Comparison of ENCODE assay signal across 8 cellular contexts in the genomic region with DNA sequence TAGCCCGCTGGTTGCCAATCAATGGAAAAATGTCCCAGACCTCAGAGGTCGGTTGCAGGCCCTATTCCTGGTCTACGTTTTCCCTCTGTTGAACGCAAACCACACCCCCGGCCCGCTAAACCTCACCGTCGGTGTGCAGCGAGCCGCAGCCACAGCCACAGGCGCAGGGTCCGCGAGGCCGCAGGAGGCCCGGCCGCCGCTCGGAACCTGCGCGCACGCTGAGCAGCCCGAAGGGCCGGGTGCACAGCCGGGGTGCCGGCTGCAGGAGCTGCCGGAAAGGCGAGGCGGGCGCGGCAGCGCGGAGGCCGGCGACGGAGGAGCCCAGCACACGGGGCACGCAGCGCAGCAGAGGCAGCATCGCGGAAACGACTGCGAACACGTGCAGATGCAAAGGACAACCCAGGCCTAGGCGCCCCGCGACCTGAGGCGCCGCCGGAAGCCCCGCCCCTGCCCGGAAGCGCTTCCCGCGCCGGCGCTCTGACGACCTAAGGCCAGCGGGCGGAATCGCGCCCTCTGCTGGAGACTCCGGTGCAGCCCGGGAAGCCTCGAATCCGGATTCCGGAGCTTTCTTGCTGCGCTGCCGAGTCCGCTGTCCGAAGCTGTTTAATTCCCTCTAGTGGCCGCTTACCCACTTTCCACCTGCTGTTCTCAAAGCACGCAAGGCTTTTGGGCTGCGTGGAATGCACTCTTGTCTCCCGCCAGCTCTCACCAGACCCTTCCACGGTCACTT. TPM values are rescaled to one million over a fixed set of nuclear protein-coding genes. Genes with fewer than 3 reads are reported as not detected.
DNase-seq lines count a peak whose midpoint lies in the region; ATAC-seq and TF ChIP-seq lines count a peak whose summit lies in the region.

A gene with protein sequence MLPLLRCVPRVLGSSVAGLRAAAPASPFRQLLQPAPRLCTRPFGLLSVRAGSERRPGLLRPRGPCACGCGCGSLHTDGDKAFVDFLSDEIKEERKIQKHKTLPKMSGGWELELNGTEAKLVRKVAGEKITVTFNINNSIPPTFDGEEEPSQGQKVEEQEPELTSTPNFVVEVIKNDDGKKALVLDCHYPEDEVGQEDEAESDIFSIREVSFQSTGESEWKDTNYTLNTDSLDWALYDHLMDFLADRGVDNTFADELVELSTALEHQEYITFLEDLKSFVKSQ (minus strand): TSS at position 440 of the 730 bp plus-strand sequence. CDS start 82 bp downstream, at position 358.

- H3K27ac ChIP-seq in VCaP: peak within 1 kb of the TSS; percentile 80
- H3K27ac ChIP-seq in breast epithelium: peak within 1 kb of the TSS; percentile 79 to 83
- peak within 1 kb of the TSS; percentile 53 for H3K27ac ChIP-seq in smooth muscle cell (ENCODE audit: low read depth)

- CTCF ChIA-PET in AG04449 (lab: Yijun Ruan, JAX): interaction anchor here (0.6 to 9.7 kb wide), 58 partner anchors 12 to 997 kb away, joined by 3 to 162 read pairs (median 4); a partner anchor contains a TSS

- ATAC-seq in GM18861 (IDR thresholded peaks at IDR 0.05; ENCODE audit: unreplicated experiment) (peak; percentile 71), HG03097 (IDR thresholded peaks at IDR 0.05; ENCODE audit: low FRiP score, unreplicated experiment) (peak; percentile 80)

- no peaks in the 10 kb centered on the region for H3F3A ChIP-seq in smooth muscle cell (ENCODE audit: low read depth)

- 2% methylated on average over 73 of the region's 75 CpGs for WGBS in smooth muscle cell (ENCODE audit: low lambda C conversion rate)

- TF ChIP-seq POLR2A in breast epithelium (IDR thresholded peaks at IDR 0.05): no peak

- H3K4me1 ChIP-seq in breast epithelium (peaks cover 0 to 10% of the 10 kb centered on the region in 2 donors), smooth muscle cell (ENCODE audit: low read depth) (peaks cover 8% of the 10 kb centered on the region)

- H2AFZ ChIP-seq in smooth muscle cell (ENCODE audit: low read depth): peak within 1 kb of the TSS; percentile 92

- H3K9ac ChIP-seq in smooth muscle cell (ENCODE audit: low read depth): peak within 1 kb of the TSS; percentile 75

- peaks cover 31% of the 10 kb centered on the region for H3K79me2 ChIP-seq in smooth muscle cell (ENCODE audit: low read depth)

- TF ChIP-seq CTCF in AG04449 (IDR thresholded peaks at IDR 0.05; ENCODE audit: insufficient read depth, low read length, missing control alignments) (peak; percentile 85), VCaP (conservative IDR thresholded peaks at IDR 0.05) (peak; percentile 96), breast epithelium (IDR thresholded peaks at IDR 0.05) (peak; percentile 95 to 99 (median 99)), smooth muscle cell (IDR thresholded peaks at IDR 0.05; ENCODE audit: borderline replicate concordance, insufficient read depth, poor library complexity, severe bottlenecking) (peak; percentile 96)

- H3K27me3 ChIP-seq in breast epithelium (no peaks in the 10 kb centered on the region), smooth muscle cell (ENCODE audit: low read depth) (no peaks in the 10 kb centered on the region)

- H4K20me1 ChIP-seq in smooth muscle cell (ENCODE audit: low read depth): no peaks in the 10 kb centered on the region

- intact Hi-C loops in breast epithelium (cut with DNase I; ENCODE audit: low total_unique reads): loop anchor here (10.0 kb wide), 1 partner anchor 1614 kb away; no protein-coding TSS in a partner anchor

- H3K36me3 ChIP-seq in breast epithelium (no peaks in the 10 kb centered on the region), smooth muscle cell (ENCODE audit: low read depth) (peaks cover 3% of the 10 kb centered on the region)

- POLR2A ChIA-PET in AG04449 (lab: Yijun Ruan, JAX): interaction anchor here (0.6 to 1.9 kb wide), 6 partner anchors 20 to 1697 kb away, joined by 3 to 7 read pairs (median 3); a partner anchor contains a TSS

- H3K4me3 ChIP-seq in AG04449 (ENCODE audit: low read depth, low read length): peak within 1 kb of the TSS; percentile 84
- peak within 1 kb of the TSS; percentile 64 to 85 (median 80) for H3K4me3 ChIP-seq in breast epithelium
- H3K4me3 ChIP-seq in smooth muscle cell: peak within 1 kb of the TSS; percentile 93

- H3K9me3 ChIP-seq in breast epithelium: no peaks in the 10 kb centered on the region
- H3K9me3 ChIP-seq in smooth muscle cell (replicated peaks; ENCODE audit: low read depth): no peaks in the 10 kb centered on the region

- DNase-seq in AG04449 (ENCODE audit: low read depth, low spot score) (peak; percentile 55), NCI-H2196 treated with DMSO at 0.1 percent for 48 hours (lab: John Stamatoyannopoulos, UW; ENCODE audit: unreplicated experiment) (peak; percentile 53), breast epithelium (ENCODE audit: low spot score in 2 of 2) (peak; percentile 83 to 93), iPS-NIHi11 (ENCODE audit: low spot score) (peak; percentile 96), smooth muscle cell (lab: John Stamatoyannopoulos, UW; ENCODE audit: unreplicated experiment) (peak; percentile 79)

- peak within 1 kb of the TSS; percentile 95 for H3K4me2 ChIP-seq in smooth muscle cell

RNA-seq across cellular contexts. Expression of the gene that starts here (rescaled TPM):
- total RNA-seq in breast epithelium (100 to 1,000 TPM in 1 of 3 donors, 10 to 100 TPM in 2; 59.0 to 109 (median 88.8) TPM), smooth muscle cell (110 and 121 TPM in 2 replicates)
- polyA plus RNA-seq in smooth muscle cell: 120 and 122 TPM in 2 replicates

Comparison
In these comparisons a context has a peak if more than half of its experiments do, and no peak if none do; other contexts are left out.
1. Peak in every context shown above with its lines: DNase-seq, ATAC-seq, H3K4me3 ChIP-seq and H3K27ac ChIP-seq.